ENCODE assay signal across 1 cellular context in the genomic region with DNA sequence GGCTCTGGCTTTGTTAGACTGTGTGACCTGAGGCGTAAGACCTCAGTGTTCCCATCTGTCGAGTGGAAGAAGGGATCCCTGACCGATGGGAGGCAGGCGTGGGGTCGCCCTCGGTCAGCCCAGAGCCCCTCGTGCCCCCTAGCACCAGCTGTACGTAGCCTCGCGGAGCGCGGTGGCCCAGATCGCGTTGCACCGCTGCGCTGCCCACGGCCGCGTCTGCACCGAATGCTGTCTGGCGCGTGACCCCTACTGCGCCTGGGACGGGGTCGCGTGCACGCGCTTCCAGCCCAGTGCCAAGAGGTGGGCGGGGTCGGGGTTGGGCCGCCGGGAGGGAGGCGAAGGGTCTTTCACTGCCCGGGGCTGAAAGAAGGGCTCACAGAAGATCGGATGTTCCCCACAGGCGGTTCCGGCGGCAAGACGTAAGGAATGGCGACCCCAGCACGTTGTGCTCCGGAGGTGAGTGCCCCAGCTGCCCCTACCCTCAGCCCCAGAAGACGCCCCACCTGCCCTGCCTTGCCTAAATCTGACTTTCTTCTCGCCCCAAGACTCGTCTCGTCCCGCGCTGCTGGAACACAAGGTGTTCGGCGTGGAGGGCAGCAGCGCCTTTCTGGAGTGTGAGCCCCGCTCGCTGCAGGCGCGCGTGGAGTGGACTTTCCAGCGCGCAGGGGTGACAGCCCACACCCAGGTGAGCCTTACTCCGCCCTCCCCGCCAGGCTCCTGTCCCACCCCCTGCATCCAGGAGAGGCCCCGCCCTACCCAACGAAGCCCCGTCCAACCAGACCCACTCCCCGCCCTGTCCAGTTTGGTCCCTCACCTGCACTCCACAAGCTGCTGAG.
TF ChIP-seq lines count a peak whose summit lies in the region.

No MANE protein-coding gene starts in this region.

TF ChIP-seq in endothelial cell of umbilical vein, 7 proteins besides CTCF, POLR2A, EP300 and RAD21:
- TF ChIP-seq, protein P1, sequence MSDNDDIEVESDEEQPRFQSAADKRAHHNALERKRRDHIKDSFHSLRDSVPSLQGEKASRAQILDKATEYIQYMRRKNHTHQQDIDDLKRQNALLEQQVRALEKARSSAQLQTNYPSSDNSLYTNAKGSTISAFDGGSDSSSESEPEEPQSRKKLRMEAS (IDR thresholded peaks at IDR 0.05; ENCODE audit: insufficient read depth, insufficient read length): no peak
- no peak for TF ChIP-seq FOS (IDR thresholded peaks at IDR 0.05; ENCODE audit: borderline replicate concordance, insufficient read depth, low read length)
- TF ChIP-seq EZH2 (IDR thresholded peaks at IDR 0.05; ENCODE audit: borderline replicate concordance, low read depth, low read length, severe bottlenecking): peak; percentile 86
TF ChIP-seq in endothelial cell of umbilical vein: peak in this region for 1.
